In the genomic region with DNA sequence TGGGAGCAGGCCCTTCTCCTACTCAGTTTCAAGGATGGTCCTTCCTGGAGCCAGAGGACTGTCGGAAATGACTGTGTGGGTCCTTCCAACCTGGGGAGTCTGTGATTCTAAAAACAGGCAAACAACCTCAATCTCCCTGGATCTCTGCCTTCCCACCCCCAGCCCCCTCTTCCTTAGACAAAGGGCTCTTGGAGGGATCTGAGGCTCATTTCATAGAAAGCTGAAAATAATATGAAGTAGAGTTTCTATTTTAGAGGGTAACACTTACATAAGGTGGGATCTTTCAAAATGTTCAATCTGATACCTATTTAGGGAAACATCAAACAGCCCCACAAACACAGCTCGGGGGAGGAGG, we compare ENCODE assay signal across 1 cellular context.
TF ChIP-seq lines count a peak whose summit lies in the region.

No MANE protein-coding gene starts in this region.

TF ChIP-seq in SK-N-SH, 30 proteins besides CTCF, POLR2A, EP300 and RAD21 (continued from another document):
- TF ChIP-seq GABPA (IDR thresholded peaks at IDR 0.05; ENCODE audit: low read depth): no peak
- no peak for TF ChIP-seq RFX5 (IDR thresholded peaks at IDR 0.05; ENCODE audit: low read length)
- TF ChIP-seq, protein P1, sequence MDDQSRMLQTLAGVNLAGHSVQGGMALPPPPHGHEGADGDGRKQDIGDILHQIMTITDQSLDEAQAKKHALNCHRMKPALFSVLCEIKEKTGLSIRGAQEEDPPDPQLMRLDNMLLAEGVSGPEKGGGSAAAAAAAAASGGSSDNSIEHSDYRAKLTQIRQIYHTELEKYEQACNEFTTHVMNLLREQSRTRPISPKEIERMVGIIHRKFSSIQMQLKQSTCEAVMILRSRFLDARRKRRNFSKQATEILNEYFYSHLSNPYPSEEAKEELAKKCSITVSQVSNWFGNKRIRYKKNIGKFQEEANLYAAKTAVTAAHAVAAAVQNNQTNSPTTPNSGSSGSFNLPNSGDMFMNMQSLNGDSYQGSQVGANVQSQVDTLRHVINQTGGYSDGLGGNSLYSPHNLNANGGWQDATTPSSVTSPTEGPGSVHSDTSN (IDR thresholded peaks at IDR 0.05): no peak
- no peak for TF ChIP-seq TAF1 (IDR thresholded peaks at IDR 0.05; ENCODE audit: borderline replicate concordance, low read depth, low read length)
- no peak for TF ChIP-seq MXI1 (IDR thresholded peaks at IDR 0.05; ENCODE audit: low read depth, low read length)
- TF ChIP-seq FOXM1 (IDR thresholded peaks at IDR 0.05; ENCODE audit: low read depth): no peak
- TF ChIP-seq SMC3 (IDR thresholded peaks at IDR 0.05; ENCODE audit: low read depth, low read length): no peak
